Comparison of ENCODE assay signal across 1 cellular context in the genomic region with DNA sequence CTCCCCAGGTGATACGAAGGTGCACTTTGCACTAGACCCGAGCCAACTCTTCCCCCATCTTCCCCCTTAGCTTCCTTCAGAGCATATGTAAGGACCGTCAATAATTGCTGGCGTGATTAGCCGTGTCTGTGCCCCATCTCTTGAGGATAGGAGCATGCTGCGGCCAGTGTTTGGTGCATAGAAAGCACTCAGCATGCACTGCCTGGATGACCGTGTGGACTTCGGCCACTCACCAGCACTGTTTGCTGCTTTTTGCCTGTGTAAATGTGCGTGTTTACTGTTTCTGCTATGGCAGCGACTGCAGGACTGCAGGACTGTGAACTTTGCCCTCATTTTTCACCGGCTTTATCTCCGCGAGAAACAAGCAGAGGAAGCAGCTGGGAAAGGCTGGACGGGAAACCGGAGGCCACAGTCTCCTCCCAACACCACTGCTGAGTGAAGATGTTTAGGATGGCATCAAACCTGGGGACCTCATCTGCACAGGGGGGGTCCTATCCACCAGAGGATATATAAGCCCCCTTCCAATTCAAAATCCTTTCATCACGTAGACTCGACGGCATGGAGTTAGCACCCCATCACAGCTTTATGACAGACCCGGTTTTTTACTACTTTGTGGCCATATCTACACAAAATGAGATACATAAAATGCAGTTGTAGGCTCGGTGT.
TF ChIP-seq lines count a peak whose summit lies in the region.

No MANE protein-coding gene starts in this region.

TF ChIP-seq in K562, 482 proteins besides CTCF, POLR2A, EP300 and RAD21:
- TF ChIP-seq NR2C1 (IDR thresholded peaks at IDR 0.05) (no peak), NR2C1 (tag; IDR thresholded peaks at IDR 0.05) (0 out of 2 replicates have a peak, but pooled peaks have one; percentile 26), NR2C2 (CRISPR knock-in tag; IDR thresholded peaks at IDR 0.05) (no peak), NR2C2 (tag; IDR thresholded peaks at IDR 0.05) (peak; percentile 43; the same call in 1 of the 2 replicates), EGR1 (conservative IDR thresholded peaks at IDR 0.05) (no peak)
